1 cellular context compared by ENCODE assay signal in genomic region chr6:15922510-15923307, GRCh38.
TF ChIP-seq lines count a peak whose summit lies in the region.

No MANE protein-coding gene starts in this region.

TF ChIP-seq in K562, 482 proteins besides CTCF, POLR2A, EP300 and RAD21 (continued from another document and continues in another):
- no peak for TF ChIP-seq HMGXB4 (CRISPR knock-in tag; IDR thresholded peaks at IDR 0.05)
- TF ChIP-seq SMAD2 (IDR thresholded peaks at IDR 0.05; ENCODE audit: low read depth, low read length) = no peak
- peak; percentile 94 for TF ChIP-seq KLF16 (IDR thresholded peaks at IDR 0.05)
- peak; percentile 56 for TF ChIP-seq CREM (IDR thresholded peaks at IDR 0.05; ENCODE audit: low read depth)
- no peak for TF ChIP-seq GATAD2A (IDR thresholded peaks at IDR 0.05)
- no peak for TF ChIP-seq ZNF764 (CRISPR knock-in tag; IDR thresholded peaks at IDR 0.05; ENCODE audit: low read depth)
- no peak for TF ChIP-seq THRB (CRISPR knock-in tag; conservative IDR thresholded peaks at IDR 0.05)
- TF ChIP-seq ZZZ3 (IDR thresholded peaks at IDR 0.05) = no peak
- TF ChIP-seq FOXK1 (CRISPR knock-in tag; IDR thresholded peaks at IDR 0.05; ENCODE audit: borderline replicate concordance) = no peak; the same call in 1 of the 2 replicates
- no peak for TF ChIP-seq CHCHD3 (CRISPR knock-in tag; IDR thresholded peaks at IDR 0.05)
- TF ChIP-seq ZFX (CRISPR knock-in tag; IDR thresholded peaks at IDR 0.05) = no peak
- TF ChIP-seq ZNF146 (CRISPR knock-in tag; IDR thresholded peaks at IDR 0.05; ENCODE audit: unreplicated experiment) = no peak
- TF ChIP-seq PTRF (tag; IDR thresholded peaks at IDR 0.05) = no peak
- TF ChIP-seq SMAD4 (CRISPR knock-in tag; conservative IDR thresholded peaks at IDR 0.05) = peak; percentile 94
- peak; percentile 32; the same call in 1 of the 2 replicates for TF ChIP-seq SP1 (CRISPR knock-in tag; IDR thresholded peaks at IDR 0.05)
- TF ChIP-seq BRF2 (IDR thresholded peaks at IDR 0.05; ENCODE audit: borderline replicate concordance, insufficient read depth, insufficient read length) = no peak
- no peak for TF ChIP-seq ZNF77 (CRISPR knock-in tag; IDR thresholded peaks at IDR 0.05)
- TF ChIP-seq ZBTB40 (IDR thresholded peaks at IDR 0.05) = no peak
- no peak for TF ChIP-seq ZBTB40 (CRISPR knock-in tag; IDR thresholded peaks at IDR 0.05)
- peak; percentile 89 for TF ChIP-seq ETS1 (conservative IDR thresholded peaks at IDR 0.05; ENCODE audit: control insufficient read depth, low read depth, low read length)
- TF ChIP-seq CBFA2T3 (IDR thresholded peaks at IDR 0.05) = peak; percentile 98
- TF ChIP-seq ZNF766 (CRISPR knock-in tag; conservative IDR thresholded peaks at IDR 0.05) = 0 out of 2 replicates have a peak, but pooled peaks have one; percentile 39
- peak; percentile 30; the same call in 1 of the 2 replicates for TF ChIP-seq RFX1 (IDR thresholded peaks at IDR 0.05)
- no peak for TF ChIP-seq ZBTB5 (IDR thresholded peaks at IDR 0.05)
- TF ChIP-seq ZNF668 (CRISPR knock-in tag; IDR thresholded peaks at IDR 0.05) = no peak
- TF ChIP-seq ZNF589 (CRISPR knock-in tag; IDR thresholded peaks at IDR 0.05; ENCODE audit: low read depth) = peak; percentile 92
- TF ChIP-seq MIER1 (IDR thresholded peaks at IDR 0.05; ENCODE audit: low read depth) = no peak
- no peak for TF ChIP-seq POLR2B (IDR thresholded peaks at IDR 0.05; ENCODE audit: low read depth, partially characterized antibody)
- TF ChIP-seq HNRNPK (IDR thresholded peaks at IDR 0.05; ENCODE audit: low read depth, low read length, poor library complexity, severe bottlenecking) = no peak
- TF ChIP-seq MAFK (IDR thresholded peaks at IDR 0.05; ENCODE audit: low read length) = no peak
- peak; percentile 90 for TF ChIP-seq LCOR (CRISPR knock-in tag; IDR thresholded peaks at IDR 0.05)
- peak; percentile 42; the same call in 1 of the 2 replicates for TF ChIP-seq ATF7 (IDR thresholded peaks at IDR 0.05)
- no peak for TF ChIP-seq TRIM28 (IDR thresholded peaks at IDR 0.05)
- TF ChIP-seq CEBPG (CRISPR knock-in tag; IDR thresholded peaks at IDR 0.05) = peak; percentile 58; the same call in 1 of the 2 replicates
- TF ChIP-seq CEBPG (tag; conservative IDR thresholded peaks at IDR 0.05 in 1 of 2, IDR thresholded peaks at IDR 0.05 in 1 of 2) = peak in 1 of 2 experiments; percentile 77; a peak in 2 of 4 replicates
- no peak for TF ChIP-seq NFXL1 (CRISPR knock-in tag; IDR thresholded peaks at IDR 0.05)
- peak; percentile 33; the same call in 1 of the 2 replicates for TF ChIP-seq TOE1 (IDR thresholded peaks at IDR 0.05; ENCODE audit: borderline replicate concordance)
- no peak for TF ChIP-seq TOE1 (CRISPR knock-in tag; IDR thresholded peaks at IDR 0.05; ENCODE audit: borderline replicate concordance, low read depth)
- no peak for TF ChIP-seq ZNF121 (CRISPR knock-in tag; conservative IDR thresholded peaks at IDR 0.05)
- TF ChIP-seq STAT5B (CRISPR knock-in tag; IDR thresholded peaks at IDR 0.05) = no peak
- no peak for TF ChIP-seq TBP (optimal IDR thresholded peaks at IDR 0.05; ENCODE audit: low read depth, low read length)
- TF ChIP-seq MAZ (CRISPR knock-in tag; conservative IDR thresholded peaks at IDR 0.05 in 1 of 2, IDR thresholded peaks at IDR 0.05 in 1 of 2) = peak; percentile 50 to 52; a peak in 2 of 4 replicates
- no peak for TF ChIP-seq RBM25 (IDR thresholded peaks at IDR 0.05; ENCODE audit: low read depth, low read length, severe bottlenecking)
- TF ChIP-seq POLR2G (IDR thresholded peaks at IDR 0.05; ENCODE audit: low read depth, low read length) = no peak
- TF ChIP-seq ZNF324 (CRISPR knock-in tag; IDR thresholded peaks at IDR 0.05) = no peak
- TF ChIP-seq RUNX1 (IDR thresholded peaks at IDR 0.05; ENCODE audit: low read depth) = no peak
- TF ChIP-seq ZNF740 (CRISPR knock-in tag; IDR thresholded peaks at IDR 0.05) = no peak
- TF ChIP-seq ZNF740 (tag; IDR thresholded peaks at IDR 0.05) = no peak
- TF ChIP-seq NEUROD1 (IDR thresholded peaks at IDR 0.05; ENCODE audit: borderline replicate concordance, low read depth, low read length, partially characterized antibody) = peak; percentile 55
- TF ChIP-seq SIRT6 (IDR thresholded peaks at IDR 0.05; ENCODE audit: low read depth, low read length) = no peak
- TF ChIP-seq ZEB2 (IDR thresholded peaks at IDR 0.05) = 0 out of 2 replicates have a peak, but pooled peaks have one; percentile 47
- TF ChIP-seq MYC (IDR thresholded peaks at IDR 0.05; ENCODE audit: low read depth, low read length) = peak; percentile 36; the same call in 1 of the 2 replicates
- TF ChIP-seq MYC (CRISPR knock-in tag; IDR thresholded peaks at IDR 0.05; ENCODE audit: borderline replicate concordance, low read depth) = no peak
